15 cellular contexts compared by ENCODE assay signal in the genomic region with DNA sequence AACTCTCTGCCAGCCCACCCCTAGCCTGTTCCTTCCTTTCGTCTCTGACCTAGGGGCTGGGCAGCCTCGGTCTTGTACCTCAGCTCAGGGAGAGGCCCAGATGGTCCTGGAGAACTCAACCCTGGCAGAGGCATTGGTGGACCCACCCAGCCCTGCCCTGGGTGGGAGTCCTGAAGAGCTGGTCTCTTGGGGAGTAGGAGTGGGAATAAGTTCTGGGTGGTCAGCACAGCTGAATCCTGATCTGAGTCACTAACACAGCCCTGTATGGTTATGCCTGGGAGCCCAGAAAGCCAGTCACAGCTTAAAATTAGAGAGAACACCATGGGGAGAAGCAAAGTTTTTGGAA.
A peak's percentile ranks its signal among the peaks of the same experiment; 100 is the strongest.
DNase-seq lines count a peak whose midpoint lies in the region; ATAC-seq and TF ChIP-seq lines count a peak whose summit lies in the region.
"Had no signal": no experiment of that assay in that cellular context is flagged by ENCODE, and none has a peak within 500 bp of the region (broad histone marks: within the 10 kb centered on the region; RNA-seq: fewer than 3 reads in every experiment).

No MANE protein-coding gene starts in this region.

- no peak for DNase-seq in MCF 10A (ENCODE audit: unreplicated experiment)
- DNase-seq in mammary epithelial cell, result no peak
- DNase-seq in hepatocyte (ENCODE audit: low spot score), result no peak
- DNase-seq in progenitor cell of endocrine pancreas (ENCODE audit: low spot score, unreplicated experiment), result no peak
- no peak for DNase-seq in nucleus accumbens (lab: John Stamatoyannopoulos, UW)
- no peak for DNase-seq in foreskin keratinocyte
- no peak for DNase-seq in mucosa of gallbladder (ENCODE audit: low spot score)
- DNase-seq: activated CD4-positive, alpha-beta T cell treated with anti-CD3 and anti-CD28 coated beads for 4 hours; activated T-cell treated with anti-CD3 and anti-CD28 coated beads, Interleukin-2, amount 50 U/mL, for 4 hours; GDM1; HFFc6; NCI-H1105; NCI-H446; stimulated activated naive CD8-positive, alpha-beta T cell treated with anti-CD3 and anti-CD28 coated beads, Interleukin-15, Interleukin-2, amounts not matched to agents 100 U/mL and 50 U/mL, for 24 hours had no signal

- intact Hi-C loops in MCF 10A (cut with micrococcal nuclease) (no loop called here), mammary epithelial cell (cut with micrococcal nuclease) (no loop called here)

- H3K4me1 Mint-ChIP-seq in MCF 10A (ENCODE audit: insufficient read depth, unreplicated experiment) (peaks cover 22% of the 10 kb centered on the region), progenitor cell of endocrine pancreas (ENCODE audit: low read depth) (peaks cover 66% of the 10 kb centered on the region)

- H3K4me3 ChIP-seq in mammary epithelial cell (replicated peaks in 1 of 3; ENCODE audit: insufficient read depth in 1 of 3, low read depth in 2 of 3, low read length in 3 of 3), result no peak overlapping the region
- no peak overlapping the region for H3K4me3 ChIP-seq in hepatocyte
- no peak overlapping the region for H3K4me3 ChIP-seq in urinary bladder (ENCODE audit: low read depth, low read length)

- WGBS in mammary epithelial cell (ENCODE audit: low coverage, missing lambda C conversion rate), result no CpG with 5 or more reads among the region's 2 CpGs
- 96% methylated on average over 2 of the region's 2 CpGs for WGBS in hepatocyte (ENCODE audit: low lambda C conversion rate, missing lambda C conversion rate)
- WGBS in urinary bladder, result 53% methylated on average over 2 of the region's 2 CpGs

- no peak overlapping the region for H3K9ac ChIP-seq in mammary epithelial cell (ENCODE audit: insufficient read depth, low read length)

- H3K9me3 ChIP-seq in mammary epithelial cell (replicated peaks; ENCODE audit: insufficient read depth, low read length) (no peaks in the 10 kb centered on the region), hepatocyte (ENCODE audit: low read depth) (no peaks in the 10 kb centered on the region)

- H3K4me3 Mint-ChIP-seq in MCF 10A (ENCODE audit: unreplicated experiment) (no peak overlapping the region), progenitor cell of endocrine pancreas (ENCODE audit: low read depth) (no peak overlapping the region)
- H3K4me3 Mint-ChIP-seq: activated T-cell treated with anti-CD3 and anti-CD28 coated beads, Interleukin-2, amount 50 U/mL, for 4 hours; HFFc6 had no signal

- H3K4me2 ChIP-seq in mammary epithelial cell (ENCODE audit: insufficient read depth, low read depth, low read length), result no peak overlapping the region
- H3K4me2 ChIP-seq in hepatocyte, result no peak overlapping the region

- TF ChIP-seq CTCF in MCF 10A (IDR thresholded peaks at IDR 0.05; ENCODE audit: unreplicated experiment) (no peak), mammary epithelial cell (conservative IDR thresholded peaks at IDR 0.05 in 1 of 2, IDR thresholded peaks at IDR 0.05 in 1 of 2; ENCODE audit: extremely low read depth in 1 of 2, insufficient read depth in 1 of 2, low read depth in 1 of 2, low read length in 2 of 2) (no peak), hepatocyte (IDR thresholded peaks at IDR 0.05; ENCODE audit: poor library complexity) (no peak), progenitor cell of endocrine pancreas (IDR thresholded peaks at IDR 0.05; ENCODE audit: unreplicated experiment) (no peak), foreskin keratinocyte (conservative IDR thresholded peaks at IDR 0.05) (no peak)

- no peaks in the 10 kb centered on the region for H3K36me3 ChIP-seq in mammary epithelial cell (ENCODE audit: insufficient read depth, low read length)
- no peaks in the 10 kb centered on the region for H3K36me3 ChIP-seq in hepatocyte (replicated peaks; ENCODE audit: insufficient read depth, low read depth)
- no peaks in the 10 kb centered on the region for H3K36me3 ChIP-seq in urinary bladder (ENCODE audit: insufficient read depth)

- dilution Hi-C loops in mammary epithelial cell (cut with HindIII; ENCODE audit: low sequenced_read_pairs), result no loop called here

- H3K9me3 Mint-ChIP-seq in MCF 10A (ENCODE audit: unreplicated experiment) (no peaks in the 10 kb centered on the region), progenitor cell of endocrine pancreas (ENCODE audit: low read depth) (no peaks in the 10 kb centered on the region)
- H3K9me3 Mint-ChIP-seq: activated T-cell treated with anti-CD3 and anti-CD28 coated beads, Interleukin-2, amount 50 U/mL, for 4 hours; HFFc6 had no signal

- POLR2A ChIA-PET in MCF 10A (lab: Yijun Ruan, JAX), result no interaction called here

- no peak for ATAC-seq in foreskin keratinocyte
- ATAC-seq: activated T-cell treated with anti-CD3 and anti-CD28 coated beads, Interleukin-2, amount 50 U/mL, for 4 hours; stimulated activated naive CD8-positive, alpha-beta T cell treated with anti-CD3 and anti-CD28 coated beads, Interleukin-15, Interleukin-2, amounts not matched to agents 100 U/mL and 50 U/mL, for 24 hours had no signal

- H3K4me1 ChIP-seq in mammary epithelial cell (ENCODE audit: insufficient read depth, low read length) (peaks cover 8% of the 10 kb centered on the region), hepatocyte (ENCODE audit: insufficient read depth) (peaks cover 85% of the 10 kb centered on the region), urinary bladder (ENCODE audit: insufficient read depth) (peaks cover 2% of the 10 kb centered on the region), foreskin keratinocyte (no peaks in the 10 kb centered on the region)

- H2AFZ ChIP-seq in mammary epithelial cell (ENCODE audit: low read depth, low read length) (no peak overlapping the region), hepatocyte (no peak overlapping the region)

- H3K27ac Mint-ChIP-seq in MCF 10A (ENCODE audit: low read depth, unreplicated experiment) (peak overlapping the region; percentile 24), progenitor cell of endocrine pancreas (peak overlapping the region; percentile 83)
- H3K27ac Mint-ChIP-seq: HFFc6 had no signal

- H3K27ac ChIP-seq in mammary epithelial cell (ENCODE audit: insufficient read depth, low read depth, low read length), result no peak overlapping the region
- H3K27ac ChIP-seq in hepatocyte, result peak overlapping the region; percentile 90
- peak overlapping the region; percentile 74 for H3K27ac ChIP-seq in urinary bladder (ENCODE audit: low read depth)
- no peak overlapping the region for H3K27ac ChIP-seq in foreskin keratinocyte

- H3K27me3 Mint-ChIP-seq in MCF 10A (ENCODE audit: insufficient read depth, unreplicated experiment), result no peaks in the 10 kb centered on the region
- H3K27me3 Mint-ChIP-seq in progenitor cell of endocrine pancreas, result peaks cover 2% of the 10 kb centered on the region

- H3K79me2 ChIP-seq in mammary epithelial cell (ENCODE audit: insufficient read depth, low read length) (no peaks in the 10 kb centered on the region), hepatocyte (peaks cover 16% of the 10 kb centered on the region)

- BruUV-seq in MCF 10A (replicated peaks; lab: Mats Ljungman, UMichigan) (no TSS peak), mammary epithelial cell (replicated peaks; lab: Mats Ljungman, UMichigan) (no TSS peak)

- in situ Hi-C loops in mammary epithelial cell (cut with MboI; ENCODE audit: low sequenced_read_pairs in 2 of 2), result no loop called here

- no peaks in the 10 kb centered on the region for H4K20me1 ChIP-seq in mammary epithelial cell (ENCODE audit: insufficient read depth, low read length)
- H4K20me1 ChIP-seq in hepatocyte (ENCODE audit: insufficient read depth, poor library complexity, severe bottlenecking), result no peaks in the 10 kb centered on the region

- CTCF ChIA-PET in MCF 10A (lab: Yijun Ruan, JAX), result interaction anchor here (0.6 to 2.4 kb wide), 8 partner anchors 13 to 124 kb away, joined by 3 to 18 read pairs (median 4); no protein-coding TSS in a partner anchor
- CTCF ChIA-PET in mammary epithelial cell (lab: Charles Lee; ENCODE audit: low non-redundant PET), result no interaction called here

- no peaks in the 10 kb centered on the region for H3K36me3 Mint-ChIP-seq in MCF 10A (ENCODE audit: insufficient read depth, unreplicated experiment)
- peaks cover 1% of the 10 kb centered on the region for H3K36me3 Mint-ChIP-seq in progenitor cell of endocrine pancreas (ENCODE audit: insufficient read depth)

- no peaks in the 10 kb centered on the region for H3K27me3 ChIP-seq in mammary epithelial cell (ENCODE audit: insufficient read depth, low read length)
- no peaks in the 10 kb centered on the region for H3K27me3 ChIP-seq in hepatocyte
- peaks cover 6% of the 10 kb centered on the region for H3K27me3 ChIP-seq in foreskin keratinocyte

- no peaks in the 10 kb centered on the region for H3K9me2 ChIP-seq in hepatocyte (replicated peaks; ENCODE audit: insufficient read depth)

Comparison
In these comparisons a context has a peak if more than half of its experiments do, and no peak if none do; other contexts are left out.
1. H3K27ac ChIP-seq: peak in hepatocyte (single experiment) and urinary bladder (single experiment); none in mammary epithelial cell (single experiment) and foreskin keratinocyte (single experiment).